ENCODE assay signal across 8 cellular contexts in genomic region chr6:11732036-11732545, GRCh38. TPM values are rescaled to one million over a fixed set of nuclear protein-coding genes. Genes with fewer than 3 reads are reported as not detected.
DNase-seq lines count a peak whose midpoint lies in the region; ATAC-seq and TF ChIP-seq lines count a peak whose summit lies in the region.

No MANE protein-coding gene starts in this region.

- H3K27ac ChIP-seq in CD8-positive, alpha-beta memory T cell (ENCODE audit: low read depth, low read length): no peak overlapping the region

- peak overlapping the region; percentile 40 for H3K4me3 ChIP-seq in CD8-positive, alpha-beta memory T cell (ENCODE audit: low read length)

- H3K36me3 Mint-ChIP-seq in CD8-positive, alpha-beta memory T cell: no peaks in the 10 kb centered on the region

- TF ChIP-seq CTCF in GM20000 (IDR thresholded peaks at IDR 0.05; ENCODE audit: extremely low read depth, missing control alignments): no peak

- no peaks in the 10 kb centered on the region for H3K9me3 ChIP-seq in CD8-positive, alpha-beta memory T cell (ENCODE audit: low read length)

- peaks cover 44% of the 10 kb centered on the region for H3K4me1 ChIP-seq in CD8-positive, alpha-beta memory T cell (ENCODE audit: insufficient read depth, low read length)

- no peak overlapping the region for H3K27ac Mint-ChIP-seq in CD8-positive, alpha-beta memory T cell

- POLR2A ChIA-PET in CD8-positive, alpha-beta memory T cell (lab: Charles Lee): no interaction called here

- no peak for DNase-seq in CD8-positive, alpha-beta memory T cell
- DNase-seq in GM20000 (ENCODE audit: low spot score) (peak; percentile 70), HT1080 (ENCODE audit: low read depth) (peak; percentile 20), left lobe of liver (ENCODE audit: low spot score) (peak; percentile 52), stromal cell of bone marrow (ENCODE audit: low read depth) (peak; percentile 99), NCI-H1417 (lab: John Stamatoyannopoulos, UW) (no peak), NCI-H2029 (lab: John Stamatoyannopoulos, UW) (no peak)
- DNase-seq in activated T-helper 9 cell treated with anti-CD3 and anti-CD28 coated beads, Interleukin-2, amount 50 U/mL, for 16 hours (ENCODE audit: low read depth): peak; percentile 32

- CTCF ChIA-PET in CD8-positive, alpha-beta memory T cell (lab: Charles Lee): interaction anchor here (1.0 kb wide), 1 partner anchor 9 kb away, joined by 3 read pairs; no protein-coding TSS in a partner anchor

- H3K9me3 Mint-ChIP-seq in CD8-positive, alpha-beta memory T cell: no peaks in the 10 kb centered on the region

- H3K27me3 Mint-ChIP-seq in CD8-positive, alpha-beta memory T cell: peaks cover 15 to 40% of the 10 kb centered on the region in 2 donors

- no peaks in the 10 kb centered on the region for H3K27me3 ChIP-seq in CD8-positive, alpha-beta memory T cell (ENCODE audit: insufficient read depth, low read length, poor library complexity, severe bottlenecking)

- peak; percentile 54 for ATAC-seq in left lobe of liver

- peaks cover 11 to 21% (median 19%) of the 10 kb centered on the region in 3 donors for H3K4me1 Mint-ChIP-seq in CD8-positive, alpha-beta memory T cell

- no peaks in the 10 kb centered on the region for H3K36me3 ChIP-seq in CD8-positive, alpha-beta memory T cell (ENCODE audit: insufficient read depth, low read length)

- no peak overlapping the region for H3K4me3 Mint-ChIP-seq in CD8-positive, alpha-beta memory T cell

RNA-seq across cellular contexts. Expression of gene ADTRP, which starts 46.5 kb away (rescaled TPM):
- total RNA-seq in CD8-positive, alpha-beta memory T cell: 1 to 10 TPM; 3.2 to 3.9 TPM
- polyA plus RNA-seq in CD8-positive, alpha-beta memory T cell: not detected
- 6.5 and 11.6 TPM in 2 replicates for total RNA-seq in HT1080 (2014; rRNA removed; shearing (Covaris generic))
- 11.5 and 12.0 TPM in 2 replicates for polyA plus RNA-seq in HT1080 (2015; cell fraction: cytosol; rRNA removed)
- polyA plus RNA-seq in HT1080 (2015; cell fraction: nucleus; rRNA removed): 14.7 and 21.1 TPM in 2 replicates
- total RNA-seq in left lobe of liver: 0.25 TPM

Comparison
In these comparisons a context has a peak if more than half of its experiments do, and no peak if none do; other contexts are left out.
1. DNase-seq: peak in GM20000 (single experiment), HT1080 (single experiment), activated T-helper 9 cell treated with anti-CD3 and anti-CD28 coated beads, Interleukin-2, amount 50 U/mL, for 16 hours (single experiment), left lobe of liver (single experiment) and stromal cell of bone marrow (single experiment); none in CD8-positive, alpha-beta memory T cell (0 of 5), NCI-H1417 (0 of 3) and NCI-H2029 (single experiment).